ENCODE assay signal across 9 cellular contexts in the genomic region with DNA sequence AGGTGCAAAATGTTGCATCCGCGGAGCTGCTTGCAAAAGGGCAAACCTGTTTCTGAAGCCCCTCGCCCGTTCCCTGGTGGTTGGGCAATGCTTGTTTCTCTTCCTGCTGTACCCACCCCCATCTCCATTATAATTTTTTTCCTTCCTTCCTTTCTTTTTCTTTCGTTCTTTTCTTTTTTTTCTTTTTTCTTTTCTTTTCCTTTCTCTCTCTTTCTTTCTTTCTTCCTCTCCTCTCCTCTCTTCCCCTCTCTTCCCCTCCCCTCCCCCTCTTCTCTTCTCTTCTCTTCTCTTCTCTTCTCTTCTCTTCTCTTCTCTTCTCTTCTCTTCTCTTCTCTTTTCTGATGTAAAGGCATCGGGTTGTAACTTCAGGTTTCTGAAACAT.
DNase-seq lines count a peak whose midpoint lies in the region; ATAC-seq and TF ChIP-seq lines count a peak whose summit lies in the region.
"Had no signal": no experiment of that assay in that cellular context is flagged by ENCODE, and none has a peak within 500 bp of the region (broad histone marks: within the 10 kb centered on the region; RNA-seq: fewer than 3 reads in every experiment).

No MANE protein-coding gene starts in this region.

- no peaks in the 10 kb centered on the region for H3K9me3 Mint-ChIP-seq in progenitor cell of endocrine pancreas (ENCODE audit: low read depth)

- H3K36me3 ChIP-seq in GM23248 (ENCODE audit: low read depth) (no peaks in the 10 kb centered on the region), SJSA1 (no peaks in the 10 kb centered on the region), esophagus muscularis mucosa (no peaks in the 10 kb centered on the region)

- DNase-seq in GM23248 = no peak
- no peak for DNase-seq in SJSA1 (ENCODE audit: low read depth in 1 of 2, low spot score in 2 of 2)
- DNase-seq in esophagus muscularis mucosa (ENCODE audit: extremely low spot score) = no peak
- no peak for DNase-seq in skeletal muscle cell (ENCODE audit: low read depth)
- DNase-seq in stimulated activated naive CD4-positive, alpha-beta T cell (lab: John Stamatoyannopoulos, UW) = no peak
- no peak for DNase-seq in medulla oblongata (ENCODE audit: extremely low spot score)
- DNase-seq in progenitor cell of endocrine pancreas (ENCODE audit: low spot score, unreplicated experiment) = no peak

- H3K4me2 ChIP-seq in GM23248 (ENCODE audit: unreplicated experiment) = peak overlapping the region; percentile 58

- H3K9me3 ChIP-seq in GM23248 (ENCODE audit: low read depth) = no peaks in the 10 kb centered on the region
- H3K9me3 ChIP-seq in SJSA1 (replicated peaks) = no peaks in the 10 kb centered on the region
- no peaks in the 10 kb centered on the region for H3K9me3 ChIP-seq in esophagus muscularis mucosa

- H3K9ac ChIP-seq in GM23248 = no peak overlapping the region

- in situ Hi-C loops in GM23248 (cut with MboI) = no loop called here

- no peaks in the 10 kb centered on the region for H3F3A ChIP-seq in GM23248 (ENCODE audit: insufficient read depth)

- peaks cover 86% of the 10 kb centered on the region for H3K27me3 Mint-ChIP-seq in progenitor cell of endocrine pancreas

- H2AFZ ChIP-seq in GM23248 = peak overlapping the region; percentile 53; the same call in 1 of the 2 replicates

- TF ChIP-seq CTCF in esophagus muscularis mucosa (IDR thresholded peaks at IDR 0.05) = no peak
- TF ChIP-seq CTCF in progenitor cell of endocrine pancreas (IDR thresholded peaks at IDR 0.05; ENCODE audit: unreplicated experiment) = no peak

- no peak for TF ChIP-seq POLR2A in esophagus muscularis mucosa (IDR thresholded peaks at IDR 0.05; ENCODE audit: low read depth)

- H3K4me3 ChIP-seq in GM23248 = peak overlapping the region; percentile 54
- H3K4me3 ChIP-seq in SJSA1 = peak overlapping the region; percentile 24
- H3K4me3 ChIP-seq in esophagus muscularis mucosa = peak overlapping the region; percentile 34 to 52 (median 41)
- H3K4me3 ChIP-seq in skeletal muscle cell (ENCODE audit: low read depth, low read length) = peak overlapping the region; percentile 17
- H3K4me3 ChIP-seq: lung had no signal

- 15 to 22% methylated on average over 6 of the region's 6 CpGs for WGBS in GM23248 (ENCODE audit: low coverage in 1 of 2, low lambda C conversion rate in 2 of 2, missing lambda C conversion rate in 2 of 2), 2 experiments
- under 1% methylated on average over 6 of the region's 6 CpGs for WGBS in esophagus muscularis mucosa

- ATAC-seq in HG03457 (IDR thresholded peaks at IDR 0.05; ENCODE audit: unreplicated experiment) = no peak

- peaks cover 5% of the 10 kb centered on the region for H3K4me1 Mint-ChIP-seq in progenitor cell of endocrine pancreas (ENCODE audit: low read depth)

- H3K9me2 ChIP-seq in GM23248 (ENCODE audit: insufficient read depth) = no peaks in the 10 kb centered on the region

- no peaks in the 10 kb centered on the region for H3K79me2 ChIP-seq in GM23248 (ENCODE audit: insufficient read depth)

- intact Hi-C loops in esophagus muscularis mucosa (cut with DNase I) = no loop called here

- no peaks in the 10 kb centered on the region for H3K36me3 Mint-ChIP-seq in progenitor cell of endocrine pancreas (ENCODE audit: insufficient read depth)

- H3K27me3 ChIP-seq in GM23248 (replicated peaks; ENCODE audit: insufficient read depth) (no peaks in the 10 kb centered on the region), SJSA1 (replicated peaks) (peaks cover 5% of the 10 kb centered on the region; the same call in 1 of the 2 replicates), esophagus muscularis mucosa (peaks cover 0 to 75% (median 0%) of the 10 kb centered on the region in 4 donors)

- TF ChIP-seq EP300 in esophagus muscularis mucosa (IDR thresholded peaks at IDR 0.05) = no peak

- H3K27ac Mint-ChIP-seq in progenitor cell of endocrine pancreas = no peak overlapping the region

- no peak overlapping the region for H3K4me3 Mint-ChIP-seq in progenitor cell of endocrine pancreas (ENCODE audit: low read depth)

- H3K4me1 ChIP-seq in GM23248 (ENCODE audit: insufficient read depth) (no peaks in the 10 kb centered on the region), SJSA1 (replicated peaks) (peaks cover 9% of the 10 kb centered on the region), esophagus muscularis mucosa (peaks cover 9 to 11% (median 10%) of the 10 kb centered on the region in 4 donors)

- H4K20me1 ChIP-seq in GM23248 (ENCODE audit: insufficient read depth) = no peaks in the 10 kb centered on the region

- H3K27ac ChIP-seq in GM23248 (no peak overlapping the region), SJSA1 (no peak overlapping the region), esophagus muscularis mucosa (replicated peaks in 1 of 4) (no peak overlapping the region)
